Comparison of ENCODE assay signal across 17 cellular contexts in the genomic region with DNA sequence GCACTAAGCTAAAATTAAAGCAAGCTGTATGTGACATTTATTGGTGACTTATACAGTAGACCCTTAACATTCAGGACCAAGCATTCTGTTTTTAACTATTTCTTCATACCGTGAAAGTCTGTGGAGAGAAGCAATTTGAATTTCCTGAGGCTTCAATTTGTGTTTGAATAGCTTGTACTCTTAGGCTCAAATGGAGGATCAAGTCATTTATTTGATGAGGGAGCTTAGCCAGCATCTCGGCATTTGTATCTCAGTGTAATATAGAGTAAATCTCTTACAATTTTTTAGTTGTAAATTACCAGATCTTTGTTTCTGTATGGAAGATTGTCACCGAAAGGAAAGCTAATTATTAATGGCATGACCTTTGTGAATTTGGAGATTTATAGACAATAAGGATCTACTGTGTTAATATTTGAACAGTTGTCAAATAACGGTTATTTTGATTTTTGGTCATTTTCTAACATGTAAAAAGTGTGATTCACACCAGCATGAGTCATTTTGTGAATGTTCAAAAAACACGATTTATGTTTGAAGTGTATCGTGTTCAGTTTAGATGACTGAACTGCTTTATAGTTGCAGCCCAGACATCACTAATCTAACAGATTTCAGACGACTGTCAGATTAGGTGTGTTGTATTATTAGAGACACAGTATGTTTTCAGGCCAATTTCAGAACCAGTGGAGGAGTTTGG.
DNase-seq lines count a peak whose midpoint lies in the region; ATAC-seq, FAIRE-seq and TF ChIP-seq lines count a peak whose summit lies in the region.
"Had no signal": no experiment of that assay in that cellular context is flagged by ENCODE, and none has a peak within 500 bp of the region (broad histone marks: within the 10 kb centered on the region; RNA-seq: fewer than 3 reads in every experiment).

No MANE protein-coding gene starts in this region.

- dilution Hi-C loops in mammary epithelial cell (cut with HindIII; ENCODE audit: low sequenced_read_pairs) = no loop called here

- H3K27ac Mint-ChIP-seq in MCF 10A (ENCODE audit: low read depth, unreplicated experiment) = peak overlapping the region; percentile 89
- no peak overlapping the region for H3K27ac Mint-ChIP-seq in stimulated activated effector memory CD8-positive, alpha-beta T cell treated with anti-CD3 and anti-CD28 coated beads, Interleukin-12 subunit alpha, Interleukin-12 subunit beta, amount 100 ng/mL, for 72 hours
- H3K27ac Mint-ChIP-seq: T-helper 2 cell treated with Interferon-gamma antibody and Interleukin-4, amounts not matched to agents 5 μg/mL and 100 μg/mL, for 36 hours had no signal

- H3K4me3 Mint-ChIP-seq in MCF 10A (ENCODE audit: unreplicated experiment) = no peak overlapping the region
- H3K4me3 Mint-ChIP-seq in stimulated activated effector memory CD8-positive, alpha-beta T cell treated with anti-CD3 and anti-CD28 coated beads, Interleukin-12 subunit alpha, Interleukin-12 subunit beta, amount 100 ng/mL, for 72 hours = no peak overlapping the region
- H3K4me3 Mint-ChIP-seq: T-helper 2 cell treated with Interferon-gamma antibody and Interleukin-4, amounts not matched to agents 5 μg/mL and 100 μg/mL, for 36 hours had no signal

- intact Hi-C loops in MCF 10A (cut with micrococcal nuclease) = no loop called here
- intact Hi-C loops in mammary epithelial cell (cut with micrococcal nuclease) = no loop called here
- intact Hi-C loops in PC-3 (cut with micrococcal nuclease) = loop anchor here (10.0 kb wide), 1 partner anchor 212 kb away; no protein-coding TSS in a partner anchor

- WGBS in mammary epithelial cell (ENCODE audit: low coverage, missing lambda C conversion rate) = 89% methylated on average over 7 of the region's 7 CpGs

- in situ Hi-C loops in mammary epithelial cell (cut with MboI; ENCODE audit: low sequenced_read_pairs in 2 of 2) = no loop called here

- H3K4me2 ChIP-seq in mammary epithelial cell (ENCODE audit: insufficient read depth, low read depth, low read length) = no peak overlapping the region
- peak overlapping the region; percentile 8 for H3K4me2 ChIP-seq in PC-3 (ENCODE audit: low read length)
- H3K4me2 ChIP-seq in fibroblast of lung (ENCODE audit: extremely low read depth, insufficient read depth, low read length) = no peak overlapping the region
- H3K4me2 ChIP-seq: hepatocyte had no signal

- DNase-seq in MCF 10A (ENCODE audit: unreplicated experiment) (peak; percentile 30), mammary epithelial cell (no peak), PC-3 (peak; percentile 66), fibroblast of lung (ENCODE audit: low read depth in 2 of 2) (peak; percentile 40 to 59), urothelium cell line (ENCODE audit: low spot score) (no peak), H7 (no peak)
- no peak for DNase-seq in stimulated activated effector memory CD8-positive, alpha-beta T cell treated with anti-CD3 and anti-CD28 coated beads, Interleukin-12 subunit alpha, Interleukin-12 subunit beta, amount 100 ng/mL, for 72 hours (ENCODE audit: low spot score in 2 of 2)
- DNase-seq: activated T-cell treated with anti-CD3 and anti-CD28 coated beads, Interleukin-2, amount 50 U/mL, for 48 hours; left lung; MM.1S; NCI-H510A; psoas muscle had no signal

- H3K9me2 ChIP-seq in PC-3 (replicated peaks; ENCODE audit: low read length) = no peaks in the 10 kb centered on the region

- no peak for FAIRE-seq in urothelium cell line (lab: Jason Lieb, UNC)
- FAIRE-seq: colon had no signal

- H2AFZ ChIP-seq in mammary epithelial cell (ENCODE audit: low read depth, low read length) (no peak overlapping the region), PC-3 (ENCODE audit: low read length) (no peak overlapping the region), fibroblast of lung (ENCODE audit: low read length) (no peak overlapping the region)
- H2AFZ ChIP-seq: hepatocyte had no signal

- no peaks in the 10 kb centered on the region for H3K36me3 ChIP-seq in mammary epithelial cell (ENCODE audit: insufficient read depth, low read length)
- no peaks in the 10 kb centered on the region for H3K36me3 ChIP-seq in PC-3 (ENCODE audit: low read depth, low read length)
- H3K36me3 ChIP-seq in fibroblast of lung (ENCODE audit: control insufficient read depth, insufficient read depth, low read length) = no peaks in the 10 kb centered on the region
- no peaks in the 10 kb centered on the region for H3K36me3 ChIP-seq in H7 (replicated peaks; ENCODE audit: control insufficient read depth, insufficient read depth, low read length)
- H3K36me3 ChIP-seq: left lung had no signal

- POLR2A ChIA-PET in MCF 10A (lab: Yijun Ruan, JAX) (interaction anchor here (0.6 to 2.5 kb wide), 4 partner anchors 10 to 729 kb away, joined by 3 to 9 read pairs (median 5); no protein-coding TSS in a partner anchor), PC-3 (lab: Charles Lee; ENCODE audit: unreplicated experiment) (no interaction called here)

- TF ChIP-seq CTCF in MCF 10A (IDR thresholded peaks at IDR 0.05; ENCODE audit: unreplicated experiment) (no peak), mammary epithelial cell (conservative IDR thresholded peaks at IDR 0.05 in 1 of 2, IDR thresholded peaks at IDR 0.05 in 1 of 2; ENCODE audit: extremely low read depth in 1 of 2, insufficient read depth in 1 of 2, low read depth in 1 of 2, low read length in 2 of 2) (no peak), PC-3 (conservative IDR thresholded peaks at IDR 0.05; ENCODE audit: low read depth, low read length) (no peak), fibroblast of lung (conservative IDR thresholded peaks at IDR 0.05 in 1 of 2, IDR thresholded peaks at IDR 0.05 in 1 of 2; ENCODE audit: low read depth in 1 of 2, low read length in 2 of 2) (no peak)

- no peaks in the 10 kb centered on the region for H3K27me3 Mint-ChIP-seq in MCF 10A (ENCODE audit: insufficient read depth, unreplicated experiment)

- no peaks in the 10 kb centered on the region for H3K36me3 Mint-ChIP-seq in MCF 10A (ENCODE audit: insufficient read depth, unreplicated experiment)
- no peaks in the 10 kb centered on the region for H3K36me3 Mint-ChIP-seq in stimulated activated effector memory CD8-positive, alpha-beta T cell treated with anti-CD3 and anti-CD28 coated beads, Interleukin-12 subunit alpha, Interleukin-12 subunit beta, amount 100 ng/mL, for 72 hours

- no peaks in the 10 kb centered on the region for H4K20me1 ChIP-seq in mammary epithelial cell (ENCODE audit: insufficient read depth, low read length)
- no peaks in the 10 kb centered on the region for H4K20me1 ChIP-seq in PC-3 (ENCODE audit: low read length)
- no peaks in the 10 kb centered on the region for H4K20me1 ChIP-seq in fibroblast of lung (ENCODE audit: control insufficient read depth, extremely low read depth, insufficient read depth, low read length)

- H3K27ac ChIP-seq in mammary epithelial cell (ENCODE audit: insufficient read depth, low read depth, low read length) = no peak overlapping the region
- H3K27ac ChIP-seq in PC-3 (ENCODE audit: low read length) = peak overlapping the region; percentile 51
- H3K27ac ChIP-seq in fibroblast of lung (ENCODE audit: insufficient read depth, low read length) = no peak overlapping the region
- H3K27ac ChIP-seq: hepatocyte, left lung, psoas muscle, RWPE1 had no signal

- H3K4me1 ChIP-seq in mammary epithelial cell (ENCODE audit: insufficient read depth, low read length) (no peaks in the 10 kb centered on the region), PC-3 (ENCODE audit: insufficient read depth, low read length) (peaks cover 13% of the 10 kb centered on the region), fibroblast of lung (ENCODE audit: control insufficient read depth, extremely low read depth, insufficient read depth, low read length) (no peaks in the 10 kb centered on the region)
- H3K4me1 ChIP-seq: left lung, psoas muscle had no signal

- H3K9me3 ChIP-seq in mammary epithelial cell (replicated peaks; ENCODE audit: insufficient read depth, low read length) (no peaks in the 10 kb centered on the region), PC-3 (ENCODE audit: low read length) (no peaks in the 10 kb centered on the region), fibroblast of lung (ENCODE audit: control insufficient read depth, insufficient read depth, low read depth, low read length) (no peaks in the 10 kb centered on the region)
- H3K9me3 ChIP-seq: left lung, psoas muscle had no signal

- CTCF ChIA-PET in MCF 10A (lab: Yijun Ruan, JAX) (interaction anchor here (0.6 to 1.4 kb wide), 4 partner anchors 9 to 1055 kb away, joined by 3 read pairs; no protein-coding TSS in a partner anchor), mammary epithelial cell (lab: Charles Lee; ENCODE audit: low non-redundant PET) (no interaction called here), PC-3 (lab: Charles Lee) (no interaction called here)

- H3K4me3 ChIP-seq in mammary epithelial cell (replicated peaks in 1 of 3; ENCODE audit: insufficient read depth in 1 of 3, low read depth in 2 of 3, low read length in 3 of 3) (no peak overlapping the region), PC-3 (ENCODE audit: low read length) (no peak overlapping the region), fibroblast of lung (replicated peaks in 1 of 4; ENCODE audit: control extremely low read depth in 1 of 4, insufficient read depth in 1 of 4, low read depth in 3 of 4, low read length in 4 of 4) (no peak overlapping the region), H7 (ENCODE audit: insufficient read depth, low read depth, low read length) (no peak overlapping the region)
- H3K4me3 ChIP-seq: hepatocyte, left lung, psoas muscle had no signal

- ATAC-seq in PC-3 (peak; percentile 92), HG02763 (IDR thresholded peaks at IDR 0.05; ENCODE audit: unreplicated experiment) (no peak)
- peak; percentile 34 for ATAC-seq in stimulated activated effector memory CD8-positive, alpha-beta T cell treated with anti-CD3 and anti-CD28 coated beads, Interleukin-12 subunit alpha, Interleukin-12 subunit beta, amount 100 ng/mL, for 72 hours
- ATAC-seq: left lung, psoas muscle had no signal

- peaks cover 7% of the 10 kb centered on the region for H3K4me1 Mint-ChIP-seq in MCF 10A (ENCODE audit: insufficient read depth, unreplicated experiment)
- no peaks in the 10 kb centered on the region for H3K4me1 Mint-ChIP-seq in stimulated activated effector memory CD8-positive, alpha-beta T cell treated with anti-CD3 and anti-CD28 coated beads, Interleukin-12 subunit alpha, Interleukin-12 subunit beta, amount 100 ng/mL, for 72 hours

- BruUV-seq in MCF 10A (replicated peaks; lab: Mats Ljungman, UMichigan) (no TSS peak), mammary epithelial cell (replicated peaks; lab: Mats Ljungman, UMichigan) (no TSS peak), PC-3 (replicated peaks; lab: Mats Ljungman, UMichigan) (no TSS peak)

- H3K27me3 ChIP-seq in mammary epithelial cell (ENCODE audit: insufficient read depth, low read length) (no peaks in the 10 kb centered on the region), PC-3 (ENCODE audit: low read length) (no peaks in the 10 kb centered on the region), fibroblast of lung (ENCODE audit: control insufficient read depth, insufficient read depth, low read length) (no peaks in the 10 kb centered on the region), H7 (ENCODE audit: control insufficient read depth, insufficient read depth, low read length) (no peaks in the 10 kb centered on the region)
- H3K27me3 ChIP-seq: hepatocyte, left lung had no signal

- H3K9ac ChIP-seq in mammary epithelial cell (ENCODE audit: insufficient read depth, low read length) (no peak overlapping the region), PC-3 (ENCODE audit: low read length) (0 out of 2 replicates have a peak overlapping the region, but pooled peaks have one; percentile 1), fibroblast of lung (ENCODE audit: insufficient read depth, low read length) (no peak overlapping the region)

- no peaks in the 10 kb centered on the region for H3K9me3 Mint-ChIP-seq in MCF 10A (ENCODE audit: unreplicated experiment)
- H3K9me3 Mint-ChIP-seq in stimulated activated effector memory CD8-positive, alpha-beta T cell treated with anti-CD3 and anti-CD28 coated beads, Interleukin-12 subunit alpha, Interleukin-12 subunit beta, amount 100 ng/mL, for 72 hours = no peaks in the 10 kb centered on the region
- H3K9me3 Mint-ChIP-seq: T-helper 2 cell treated with Interferon-gamma antibody and Interleukin-4, amounts not matched to agents 5 μg/mL and 100 μg/mL, for 36 hours had no signal

- H3K79me2 ChIP-seq in mammary epithelial cell (ENCODE audit: insufficient read depth, low read length) (no peaks in the 10 kb centered on the region), PC-3 (ENCODE audit: low read length) (no peaks in the 10 kb centered on the region), fibroblast of lung (ENCODE audit: control insufficient read depth, insufficient read depth, low read length) (no peaks in the 10 kb centered on the region)
- H3K79me2 ChIP-seq: hepatocyte had no signal

- no peaks in the 10 kb centered on the region for H3F3A ChIP-seq in PC-3 (ENCODE audit: low read length, unreplicated experiment)

Comparison
In these comparisons a context has a peak if more than half of its experiments do, and no peak if none do; other contexts are left out.
1. DNase-seq: peak in MCF 10A (single experiment), PC-3 (single experiment) and fibroblast of lung (2 of 2); none in mammary epithelial cell (single experiment), stimulated activated effector memory CD8-positive, alpha-beta T cell treated with anti-CD3 and anti-CD28 coated beads, Interleukin-12 subunit alpha, Interleukin-12 subunit beta, amount 100 ng/mL, for 72 hours (0 of 2), urothelium cell line (single experiment) and H7 (single experiment).